22 cellular contexts compared by ENCODE assay signal in genomic region chr22:35746248-35746647, GRCh38. TPM values are rescaled to one million over a fixed set of nuclear protein-coding genes. Genes with fewer than 3 reads are reported as not detected.
DNase-seq lines count a peak whose midpoint lies in the region; FAIRE-seq and TF ChIP-seq lines count a peak whose summit lies in the region.
"Had no signal": no experiment of that assay in that cellular context is flagged by ENCODE, and none has a peak within 500 bp of the region (broad histone marks: within the 10 kb centered on the region; RNA-seq: fewer than 3 reads in every experiment).

No MANE protein-coding gene starts in this region.

- peaks cover 83% of the 10 kb centered on the region for H3K4me1 ChIP-seq in OCI-LY7 (ENCODE audit: insufficient read depth, low read length, poor library complexity, severe bottlenecking)
- peaks cover 0 to 13% (median 6%) of the 10 kb centered on the region in 4 experiments; a peak in 5 of 7 replicates for H3K4me1 ChIP-seq in H1 (replicated peaks in 1 of 4; ENCODE audit: control insufficient read depth in 3 of 4, insufficient read depth in 4 of 4, low read length in 3 of 4)
- no peaks in the 10 kb centered on the region for H3K4me1 ChIP-seq in tibial artery
- H3K4me1 ChIP-seq: SJCRH30 had no signal

- H3K27ac ChIP-seq in OCI-LY7 (ENCODE audit: low read depth, low read length, poor library complexity, severe bottlenecking) (peak overlapping the region; percentile 99), H1 (ENCODE audit: low read depth, low read length) (no peak overlapping the region), tibial artery (no peak overlapping the region)
- H3K27ac ChIP-seq: BLaER1 treated with 17β-estradiol and CSF1 and Interleukin-3, amounts not matched to agents 10 nM and 100 nM; RWPE1; SJCRH30 had no signal

- peak overlapping the region in 2 of 3 experiments; percentile 11 to 21 for H3K27ac Mint-ChIP-seq in nephron
- H3K27ac Mint-ChIP-seq: CD8-positive, alpha-beta T cell had no signal

- no peaks in the 10 kb centered on the region for H3K27me3 Mint-ChIP-seq in nephron (ENCODE audit: low read depth)

- H3K4me3 Mint-ChIP-seq in nephron = no peak overlapping the region
- H3K4me3 Mint-ChIP-seq: CD8-positive, alpha-beta T cell had no signal

- intact Hi-C loops in OCI-LY7 (cut with micrococcal nuclease; ENCODE audit: unreplicated experiment) = no loop called here
- intact Hi-C loops in tibial artery (cut with DNase I; ENCODE audit: low total_unique reads) = no loop called here

- H3K18ac ChIP-seq in H1 (ENCODE audit: extremely low read depth, low read length) = no peak overlapping the region

- TF ChIP-seq EP300 in H1 (IDR thresholded peaks at IDR 0.05; ENCODE audit: borderline replicate concordance in 1 of 2, low read depth in 2 of 2, low read length in 2 of 2) = no peak

- no peak overlapping the region for H3K14ac ChIP-seq in H1 (ENCODE audit: insufficient read length)

- H3K4me2 ChIP-seq in OCI-LY7 (ENCODE audit: low read length) (peak overlapping the region; percentile 81), H1 (ENCODE audit: insufficient read depth in 1 of 2, low read depth in 2 of 2, low read length in 2 of 2) (no peak overlapping the region)

- TF ChIP-seq CTCF in OCI-LY7 (conservative IDR thresholded peaks at IDR 0.05; ENCODE audit: low read length) = no peak
- TF ChIP-seq CTCF in H1 (IDR thresholded peaks at IDR 0.05; ENCODE audit: control extremely low read depth in 1 of 3, insufficient read depth in 1 of 3, low read depth in 1 of 3, low read length in 3 of 3) = no peak
- no peak for TF ChIP-seq CTCF in nephron (IDR thresholded peaks at IDR 0.05; ENCODE audit: unreplicated experiment in 3 of 3)
- TF ChIP-seq CTCF in tibial artery (IDR thresholded peaks at IDR 0.05) = no peak

- no TSS peak for BruUV-seq in OCI-LY7 (replicated peaks; lab: Mats Ljungman, UMichigan)

- H3K36me3 ChIP-seq in OCI-LY7 (ENCODE audit: insufficient read depth, low read length) (peaks cover 34% of the 10 kb centered on the region), H1 (ENCODE audit: control insufficient read depth in 2 of 4, insufficient read depth in 4 of 4, low read length in 3 of 4) (peaks cover 0 to 29% (median 7%) of the 10 kb centered on the region in 4 experiments; a peak in 4 of 8 replicates), tibial artery (peaks cover 20 to 56% (median 38%) of the 10 kb centered on the region in 3 donors)

- H3K56ac ChIP-seq in H1 (replicated peaks; ENCODE audit: insufficient read length, low read depth, low read length) = no peak overlapping the region

- H3K27me3 ChIP-seq in H1 (replicated peaks in 1 of 4; ENCODE audit: control insufficient read depth in 3 of 4, extremely low read depth in 1 of 4, insufficient read depth in 3 of 4, low read length in 3 of 4) (no peaks in the 10 kb centered on the region), tibial artery (no peaks in the 10 kb centered on the region)
- H3K27me3 ChIP-seq: SJCRH30 had no signal

- H3K79me2 ChIP-seq in OCI-LY7 (ENCODE audit: insufficient read depth, low read depth, low read length) (peaks cover 23% of the 10 kb centered on the region; the same call in 1 of the 2 replicates), H1 (ENCODE audit: control insufficient read depth in 1 of 2, insufficient read depth in 2 of 2, low read length in 2 of 2) (no peaks in the 10 kb centered on the region)

- H3K23me2 ChIP-seq in H1 (ENCODE audit: low read depth, low read length) = no peaks in the 10 kb centered on the region

- 91% methylated on average over 9 of the region's 9 CpGs; no CpG with 5 or more reads in 1 of the 2 experiments for WGBS in H1 (ENCODE audit: extremely low coverage in 1 of 2, insufficient coverage in 1 of 2, insufficient read length in 1 of 2, insufficient replicate concordance in 2 of 2, low coverage in 1 of 2, low lambda C conversion rate in 2 of 2, missing lambda C conversion rate in 1 of 2), 2 experiments

- TF ChIP-seq POLR2A in H1 (IDR thresholded peaks at IDR 0.05; ENCODE audit: control extremely low read depth in 1 of 2, low read depth in 2 of 2, low read length in 2 of 2) = no peak

- no peaks in the 10 kb centered on the region for H4K20me1 ChIP-seq in OCI-LY7 (ENCODE audit: insufficient read depth, low read length)
- H4K20me1 ChIP-seq in H1 (replicated peaks in 1 of 2; ENCODE audit: control insufficient read depth in 1 of 2, insufficient read depth in 2 of 2, low read length in 2 of 2) = no peaks in the 10 kb centered on the region

- peaks cover 70% of the 10 kb centered on the region for H3K36me3 Mint-ChIP-seq in nephron (ENCODE audit: low read depth)
- H3K36me3 Mint-ChIP-seq: CD8-positive, alpha-beta T cell had no signal

- no peak overlapping the region; the same call in 1 of the 2 replicates for H4K8ac ChIP-seq in H1 (ENCODE audit: extremely low read depth, insufficient read depth, low read length)

- no peaks in the 10 kb centered on the region for H3K79me1 ChIP-seq in H1 (ENCODE audit: low read depth, low read length)

- H3K4me1 Mint-ChIP-seq in nephron = peaks cover 74% of the 10 kb centered on the region

- no peak overlapping the region for H2BK12ac ChIP-seq in H1 (ENCODE audit: low read depth, low read length)

- no peak overlapping the region for H2AK5ac ChIP-seq in H1 (ENCODE audit: low read depth, low read length)

- no peak overlapping the region for H2BK120ac ChIP-seq in H1 (replicated peaks; ENCODE audit: low read depth, low read length)

- POLR2A ChIA-PET in OCI-LY7 (lab: Charles Lee) = interaction anchor here (1.9 kb wide), 1 partner anchor 10 kb away, joined by 12 read pairs; no protein-coding TSS in a partner anchor
- POLR2A ChIA-PET in H1 (lab: Charles Lee; ENCODE audit: partially characterized antibody) = no interaction called here

- peak overlapping the region; percentile 50 for H3K4me3 ChIP-seq in OCI-LY7 (ENCODE audit: low read depth, low read length, poor library complexity, severe bottlenecking)
- no peak overlapping the region for H3K4me3 ChIP-seq in H1 (ENCODE audit: extremely low read depth in 1 of 4, insufficient read depth in 2 of 4, low read depth in 3 of 4, low read length in 4 of 4)
- H3K4me3 ChIP-seq in tibial artery = no peak overlapping the region
- H3K4me3 ChIP-seq: BLaER1 treated with 17β-estradiol and CSF1 and Interleukin-3, amounts not matched to agents 10 nM and 100 nM; SJCRH30 had no signal

- DNase-seq in G401 (ENCODE audit: low spot score) (peak; percentile 41), OCI-LY7 (ENCODE audit: low spot score) (peak; percentile 78), H1 (ENCODE audit: low read depth in 1 of 2, low spot score in 2 of 2) (no peak), NCI-H510A (lab: John Stamatoyannopoulos, UW) (no peak), RKO (ENCODE audit: low spot score) (no peak), tibial artery (no peak)
- no peak for DNase-seq in effector CD4-positive, alpha-beta T cell
- DNase-seq: CD8-positive, alpha-beta T cell; DMS53; H7; KBM-7; NCI-H1105; NCI-H2081; NCI-H2171 treated with DMSO at 0.1 percent for 48 hours; NCI-H446 treated with DMSO at 0.1 percent for 48 hours; SJCRH30 had no signal

- no peak for TF ChIP-seq RAD21 in H1 (IDR thresholded peaks at IDR 0.05 in 1 of 2, conservative IDR thresholded peaks at IDR 0.05 in 1 of 2; ENCODE audit: low read depth in 2 of 2, low read length in 2 of 2)

- H4K91ac ChIP-seq in H1 (replicated peaks; ENCODE audit: insufficient read length, low read length) = no peak overlapping the region

- peak overlapping the region; percentile 41 for H4K5ac ChIP-seq in H1 (ENCODE audit: insufficient read length, low read depth, low read length)

- no peaks in the 10 kb centered on the region for H3K9me3 ChIP-seq in OCI-LY7 (ENCODE audit: low read length)
- H3K9me3 ChIP-seq in H1 (ENCODE audit: insufficient read depth in 2 of 2, low read depth in 1 of 2, low read length in 1 of 2) = no peaks in the 10 kb centered on the region
- H3K9me3 ChIP-seq in tibial artery = no peaks in the 10 kb centered on the region
- H3K9me3 ChIP-seq: BLaER1 treated with 17β-estradiol and CSF1 and Interleukin-3, amounts not matched to agents 10 nM and 100 nM; SJCRH30 had no signal

- no peak overlapping the region for H2BK5ac ChIP-seq in H1 (ENCODE audit: low read depth, low read length)

- CTCF ChIA-PET in OCI-LY7 (lab: Charles Lee; ENCODE audit: unreplicated experiment) = interaction anchor here (0.6 kb wide), 3 partner anchors 10 to 125 kb away, joined by 3 read pairs; no protein-coding TSS in a partner anchor
- CTCF ChIA-PET in H1 (lab: Charles Lee; ENCODE audit: partially characterized antibody) = interaction anchor here (0.7 to 1.7 kb wide), 3 partner anchors 10 to 117 kb away, joined by 3 to 4 read pairs (median 3); no protein-coding TSS in a partner anchor

- in situ Hi-C loops in G401 (cut with HindIII; ENCODE audit: low sequenced_read_pairs) = no loop called here

- no peaks in the 10 kb centered on the region for H3K9me2 ChIP-seq in OCI-LY7 (ENCODE audit: insufficient read depth, low read length)

- no peak overlapping the region for H3K23ac ChIP-seq in H1 (ENCODE audit: insufficient read length)

- H2AFZ ChIP-seq in OCI-LY7 (ENCODE audit: low read length) (peak overlapping the region; percentile 1; the same call in 1 of the 2 replicates), H1 (ENCODE audit: low read length) (no peak overlapping the region)

- H3K9me3 Mint-ChIP-seq in nephron = no peaks in the 10 kb centered on the region
- H3K9me3 Mint-ChIP-seq: CD8-positive, alpha-beta T cell had no signal

- H3K4ac ChIP-seq in H1 (replicated peaks; ENCODE audit: insufficient read length, low read depth, low read length) = no peak overlapping the region

- no peak overlapping the region for H2BK15ac ChIP-seq in H1 (ENCODE audit: low read length)

- H3K9ac ChIP-seq in H1 (replicated peaks in 1 of 4; ENCODE audit: extremely low read depth in 1 of 4, low read depth in 3 of 4, low read length in 3 of 4) = no peak overlapping the region
- H3K9ac ChIP-seq: BLaER1 treated with 17β-estradiol and CSF1 and Interleukin-3, amounts not matched to agents 10 nM and 100 nM had no signal

- no peak overlapping the region for H2BK20ac ChIP-seq in H1 (ENCODE audit: low read length)

- FAIRE-seq in H1 (lab: Jason Lieb, UNC) = no peak
- FAIRE-seq: GM12892, GM18507 had no signal

TF ChIP-seq in H1, 55 proteins besides CTCF, POLR2A, EP300 and RAD21 (continues in another document):
- no peak for TF ChIP-seq CHD1 (IDR thresholded peaks at IDR 0.05; ENCODE audit: low read depth, low read length)
- TF ChIP-seq SIRT6 (IDR thresholded peaks at IDR 0.05; ENCODE audit: low read length) = no peak
- no peak for TF ChIP-seq CEBPB (IDR thresholded peaks at IDR 0.05; ENCODE audit: low read depth, low read length)

RNA-seq across cellular contexts. Expression of gene APOL5, which starts 28.6 kb away (rescaled TPM):
- total RNA-seq in G401 (2014; rRNA removed; shearing (Covaris generic)) = not detected in 2 replicates
- 1.8 and 3.9 TPM in 2 replicates for total RNA-seq in OCI-LY7 (2014; rRNA removed; shearing (Covaris generic))
- total RNA-seq in OCI-LY7 (2022) = 0.67 and 1.2 TPM in 2 replicates
- not detected in 2 replicates for total RNA-seq in H1 (2021; fragmentation: NEBNext Ultra II Directional; extraction: Animal tissue kit (Norgen Biotek cat#: 25700))
- polyA plus RNA-seq in H1 (2011; rRNA removed) = not detected in 2 replicates
- not detected for polyA plus RNA-seq in H1 (2011; cell fraction: cytosol; rRNA removed)
- not detected for polyA plus RNA-seq in H1 (2011; cell fraction: nucleus; rRNA removed)
- not detected in 4 replicates for polyA plus RNA-seq in H1 (2012, experiment 1 of 2)
- polyA plus RNA-seq in H1 (2012, experiment 2 of 2) = not detected
- not detected for polyA plus RNA-seq in H1 (2013, experiment 1 of 2)
- not detected for polyA plus RNA-seq in H1 (2013, experiment 2 of 2)
- not detected in 2 replicates for polyA minus RNA-seq in H1 (2011; rRNA and poly(A)+ RNA removed)
- polyA minus RNA-seq in H1 (2011; cell fraction: cytosol; rRNA and poly(A)+ RNA removed) = not detected
- polyA minus RNA-seq in H1 (2011; cell fraction: nucleus; rRNA and poly(A)+ RNA removed) = not detected
- total RNA-seq: A673; CD8-positive, alpha-beta T cell; H7; SJCRH30 had no signal

Comparison
In these comparisons a context has a peak if more than half of its experiments do, and no peak if none do; other contexts are left out.
1. DNase-seq: peak in G401 (single experiment) and OCI-LY7 (single experiment); none in H1 (0 of 2), NCI-H510A (single experiment), effector CD4-positive, alpha-beta T cell (single experiment), RKO (single experiment) and tibial artery (0 of 2).